In genomic region chr14:51507556-51508511, GRCh38 we compare ENCODE assay signal across 1 cellular context.
A peak's percentile ranks its signal among the peaks of the same experiment; 100 is the strongest.
TF ChIP-seq lines count a peak whose summit lies in the region.

No MANE protein-coding gene starts in this region.

TF ChIP-seq in HEK293, 187 proteins besides CTCF, POLR2A, EP300 and RAD21 (continued from another document and continues in another):
- no peak for TF ChIP-seq ZNF518A (tag by site-specific recombination; conservative IDR thresholded peaks at IDR 0.05; ENCODE audit: low read depth)
- TF ChIP-seq ZNF664 (tag by site-specific recombination; IDR thresholded peaks at IDR 0.05), result no peak
- no peak for TF ChIP-seq ZNF792 (tag by site-specific recombination; IDR thresholded peaks at IDR 0.05)
- TF ChIP-seq OVOL3 (tag by site-specific recombination; IDR thresholded peaks at IDR 0.05), result no peak
- TF ChIP-seq ZNF830 (tag by site-specific recombination; IDR thresholded peaks at IDR 0.05; ENCODE audit: low read depth), result no peak
- no peak for TF ChIP-seq ZSCAN4 (tag by site-specific recombination; IDR thresholded peaks at IDR 0.05)
- TF ChIP-seq KLF8 (tag by site-specific recombination; IDR thresholded peaks at IDR 0.05), result no peak
- no peak for TF ChIP-seq BCL6B (tag by site-specific recombination; IDR thresholded peaks at IDR 0.05)
- no peak for TF ChIP-seq ZNF404 (tag by site-specific recombination; IDR thresholded peaks at IDR 0.05)
- TF ChIP-seq YY1 (tag by site-specific recombination; IDR thresholded peaks at IDR 0.05), result no peak
- TF ChIP-seq ZNF391 (tag by site-specific recombination; IDR thresholded peaks at IDR 0.05; ENCODE audit: borderline replicate concordance, low read depth), result no peak
- no peak for TF ChIP-seq ZNF211 (tag by site-specific recombination; IDR thresholded peaks at IDR 0.05; ENCODE audit: low read depth)
- TF ChIP-seq ZBTB48 (tag by site-specific recombination; IDR thresholded peaks at IDR 0.05), result peak; percentile 52; the same call in 1 of the 2 replicates
- no peak for TF ChIP-seq ZNF24 (tag by site-specific recombination; IDR thresholded peaks at IDR 0.05)
- no peak for TF ChIP-seq SP3 (tag by site-specific recombination; IDR thresholded peaks at IDR 0.05)
- TF ChIP-seq GFI1B (tag by site-specific recombination; IDR thresholded peaks at IDR 0.05), result no peak
- TF ChIP-seq ZNF530 (tag by site-specific recombination; IDR thresholded peaks at IDR 0.05; ENCODE audit: low read depth), result no peak
- peak; percentile 47 for TF ChIP-seq GLIS2 (tag by site-specific recombination; IDR thresholded peaks at IDR 0.05)
- TF ChIP-seq HOXC10 (CRISPR knock-in tag; IDR thresholded peaks at IDR 0.05), result no peak
- TF ChIP-seq ZNF701 (tag by site-specific recombination; IDR thresholded peaks at IDR 0.05), result no peak
- no peak for TF ChIP-seq ZNF37A (tag by site-specific recombination; IDR thresholded peaks at IDR 0.05)
- TF ChIP-seq PRDM4 (tag by site-specific recombination; IDR thresholded peaks at IDR 0.05), result no peak
- TF ChIP-seq ZXDB (tag by site-specific recombination; IDR thresholded peaks at IDR 0.05), result 0 out of 2 replicates have a peak, but pooled peaks have one; percentile 23
- TF ChIP-seq ZNF549 (tag by site-specific recombination; IDR thresholded peaks at IDR 0.05), result no peak
- no peak for TF ChIP-seq ZNF626 (tag by site-specific recombination; IDR thresholded peaks at IDR 0.05)
- TF ChIP-seq ZNF561 (tag by site-specific recombination; IDR thresholded peaks at IDR 0.05; ENCODE audit: borderline replicate concordance), result no peak
- no peak for TF ChIP-seq ZNF266 (tag by site-specific recombination; IDR thresholded peaks at IDR 0.05; ENCODE audit: low read depth)
- no peak for TF ChIP-seq WT1 (tag by site-specific recombination; IDR thresholded peaks at IDR 0.05)
- no peak for TF ChIP-seq KLF10 (tag by site-specific recombination; IDR thresholded peaks at IDR 0.05)
- no peak for TF ChIP-seq SALL2 (tag by site-specific recombination; IDR thresholded peaks at IDR 0.05; ENCODE audit: borderline replicate concordance)
- TF ChIP-seq ZBTB26 (tag by site-specific recombination; optimal IDR thresholded peaks at IDR 0.05), result no peak
- TF ChIP-seq ZFHX2 (tag by site-specific recombination; conservative IDR thresholded peaks at IDR 0.05), result peak; percentile 55
- TF ChIP-seq ZFP37 (tag by site-specific recombination; IDR thresholded peaks at IDR 0.05), result no peak
- TF ChIP-seq HOXA7 (CRISPR knock-in tag; IDR thresholded peaks at IDR 0.05; ENCODE audit: borderline replicate concordance), result no peak
- TF ChIP-seq ZNF121 (tag by site-specific recombination; IDR thresholded peaks at IDR 0.05), result no peak
- TF ChIP-seq ZSCAN18 (tag by site-specific recombination; IDR thresholded peaks at IDR 0.05), result no peak
- no peak for TF ChIP-seq BCL11A (tag by site-specific recombination; IDR thresholded peaks at IDR 0.05; ENCODE audit: low read depth)
- no peak for TF ChIP-seq ATF2 (tag by site-specific recombination; IDR thresholded peaks at IDR 0.05; ENCODE audit: low read depth)
- TF ChIP-seq ZNF146 (tag by site-specific recombination; IDR thresholded peaks at IDR 0.05), result no peak
- no peak for TF ChIP-seq TCF7L2 (IDR thresholded peaks at IDR 0.05; ENCODE audit: borderline replicate concordance, low read depth, low read length)
- TF ChIP-seq ZNF544 (tag by site-specific recombination; IDR thresholded peaks at IDR 0.05), result no peak
- no peak for TF ChIP-seq ZSCAN23 (tag by site-specific recombination; IDR thresholded peaks at IDR 0.05)
- no peak for TF ChIP-seq TSHZ1 (tag by site-specific recombination; IDR thresholded peaks at IDR 0.05; ENCODE audit: borderline replicate concordance)
